Comparison of ENCODE assay signal across 15 cellular contexts in the genomic region with DNA sequence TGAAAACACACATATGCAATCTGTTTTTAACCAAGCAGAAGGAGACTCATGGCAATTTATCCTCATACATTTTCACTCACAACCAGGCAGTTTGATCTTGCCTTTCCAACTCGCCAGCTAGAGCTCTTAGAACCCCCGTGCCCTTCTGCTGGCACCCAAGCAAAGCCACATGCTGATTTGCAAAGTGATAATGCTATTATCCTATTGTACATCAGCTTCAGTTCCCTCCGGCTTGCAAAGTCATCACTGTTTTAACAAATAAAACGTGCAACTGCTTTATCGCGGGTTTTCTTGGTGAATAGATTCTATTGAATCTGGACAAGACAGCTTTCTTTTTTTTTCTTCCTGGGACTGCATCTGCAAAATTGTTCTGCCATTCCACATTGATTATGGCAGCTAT.
DNase-seq lines count a peak whose midpoint lies in the region; ATAC-seq and TF ChIP-seq lines count a peak whose summit lies in the region.
"Had no signal": no experiment of that assay in that cellular context is flagged by ENCODE, and none has a peak within 500 bp of the region (broad histone marks: within the 10 kb centered on the region; RNA-seq: fewer than 3 reads in every experiment).

No MANE protein-coding gene starts in this region.

- H3K4me1 Mint-ChIP-seq in brain = peaks cover 39% of the 10 kb centered on the region
- no peaks in the 10 kb centered on the region for H3K4me1 Mint-ChIP-seq in CD4-positive, alpha-beta T cell (ENCODE audit: low read depth)

- no peaks in the 10 kb centered on the region for H3K36me3 Mint-ChIP-seq in brain
- no peaks in the 10 kb centered on the region for H3K36me3 Mint-ChIP-seq in CD4-positive, alpha-beta T cell (ENCODE audit: low read depth)
- H3K36me3 Mint-ChIP-seq: CD8-positive, alpha-beta T cell had no signal

- no peaks in the 10 kb centered on the region for H3K36me3 ChIP-seq in Loucy (ENCODE audit: insufficient read depth, low read length)

- H3K4me2 ChIP-seq in Loucy (ENCODE audit: low read depth, low read length, poor library complexity, severe bottlenecking) = peak overlapping the region; percentile 35

- intact Hi-C loops in CD4-positive, alpha-beta T cell (cut with DNase I, micrococcal nuclease) = no loop called here

- no peak overlapping the region for H3K9ac ChIP-seq in Loucy (ENCODE audit: low read depth, low read length, poor library complexity, severe bottlenecking)

- H3K79me2 ChIP-seq in Loucy (ENCODE audit: insufficient read depth, low read length) = no peaks in the 10 kb centered on the region

- no peaks in the 10 kb centered on the region for H3K9me2 ChIP-seq in Loucy (replicated peaks; ENCODE audit: low read depth, low read length)

- no peak overlapping the region for H3K27ac ChIP-seq in CD4-positive, alpha-beta T cell (ENCODE audit: low read depth, low read length)

- no peak for ATAC-seq in CD4-positive, alpha-beta T cell (ENCODE audit: poor library complexity)
- ATAC-seq: CD8-positive, alpha-beta T cell had no signal

- CTCF ChIA-PET in CD4-positive, alpha-beta T cell (lab: Charles Lee) = interaction anchor here (1.3 kb wide), 1 partner anchor 410 kb away, joined by 4 read pairs; no protein-coding TSS in a partner anchor

- H3K9me3 ChIP-seq in Loucy (ENCODE audit: insufficient read depth, low read depth, low read length) = no peaks in the 10 kb centered on the region
- H3K9me3 ChIP-seq in CD4-positive, alpha-beta T cell (ENCODE audit: control insufficient read depth, low read length) = no peaks in the 10 kb centered on the region

- TF ChIP-seq CTCF in Loucy (conservative IDR thresholded peaks at IDR 0.05; ENCODE audit: low read length) = no peak
- no peak for TF ChIP-seq CTCF in brain (conservative IDR thresholded peaks at IDR 0.05)
- TF ChIP-seq CTCF in CD4-positive, alpha-beta T cell (IDR thresholded peaks at IDR 0.05) = no peak

- peak overlapping the region in 3 of 5 experiments; percentile 0 to 43 (median 39) for H3K4me3 Mint-ChIP-seq in brain
- no peak overlapping the region for H3K4me3 Mint-ChIP-seq in CD4-positive, alpha-beta T cell
- H3K4me3 Mint-ChIP-seq: CD8-positive, alpha-beta T cell; T-helper 1 cell treated with Interleukin-12 subunit alpha and Interleukin-12 subunit beta and Interleukin-4 antibody, amounts not matched to agents 30 μg/mL and 1 μg/mL, for 36 hours had no signal

- no peak overlapping the region for H3K4me3 ChIP-seq in Loucy (ENCODE audit: low read length, poor library complexity, severe bottlenecking)

- no peaks in the 10 kb centered on the region for H3F3A ChIP-seq in Loucy (ENCODE audit: low read depth)

- no peaks in the 10 kb centered on the region for H3K9me3 Mint-ChIP-seq in brain
- H3K9me3 Mint-ChIP-seq in CD4-positive, alpha-beta T cell = no peaks in the 10 kb centered on the region
- H3K9me3 Mint-ChIP-seq: CD8-positive, alpha-beta T cell; T-helper 1 cell treated with Interleukin-12 subunit alpha and Interleukin-12 subunit beta and Interleukin-4 antibody, amounts not matched to agents 30 μg/mL and 1 μg/mL, for 36 hours had no signal

- H3K4me1 ChIP-seq in Loucy (ENCODE audit: insufficient read depth, low read length, poor library complexity, severe bottlenecking) = peaks cover 17% of the 10 kb centered on the region

- POLR2A ChIA-PET in CD4-positive, alpha-beta T cell (lab: Charles Lee) = no interaction called here

- H3K27me3 Mint-ChIP-seq in brain = no peaks in the 10 kb centered on the region
- H3K27me3 Mint-ChIP-seq in CD4-positive, alpha-beta T cell = peaks cover 60% of the 10 kb centered on the region

- peak overlapping the region in 4 of 5 experiments; percentile 31 to 70 (median 36) for H3K27ac Mint-ChIP-seq in brain
- no peak overlapping the region for H3K27ac Mint-ChIP-seq in CD4-positive, alpha-beta T cell
- H3K27ac Mint-ChIP-seq: CD8-positive, alpha-beta T cell; T-helper 1 cell treated with Interleukin-12 subunit alpha and Interleukin-12 subunit beta and Interleukin-4 antibody, amounts not matched to agents 30 μg/mL and 1 μg/mL, for 36 hours had no signal

- no peaks in the 10 kb centered on the region for H4K20me1 ChIP-seq in Loucy (ENCODE audit: insufficient read depth, low read length, poor library complexity, severe bottlenecking)

- no peaks in the 10 kb centered on the region for H3K27me3 ChIP-seq in Loucy (ENCODE audit: insufficient read depth, low read length, poor library complexity, severe bottlenecking)
- peaks cover 10% of the 10 kb centered on the region for H3K27me3 ChIP-seq in CD4-positive, alpha-beta T cell (ENCODE audit: control insufficient read depth, insufficient read depth, low read length)

- H2AFZ ChIP-seq in Loucy (ENCODE audit: low read length) = no peak overlapping the region

- DNase-seq in COR-L47 (lab: John Stamatoyannopoulos, UW) (peak; percentile 62), NCI-H748 (lab: John Stamatoyannopoulos, UW; ENCODE audit: unreplicated experiment) (peak; percentile 83), T-helper 9 cell (no peak), NAMALWA (ENCODE audit: low spot score) (no peak)
- DNase-seq in CD4-positive, alpha-beta T cell = no peak
- DNase-seq: ACHN; CD8-positive, alpha-beta T cell; EL; KBM-7; NCI-H1436; NCI-H2107; NCI-H510A treated with DMSO at 0.1 percent for 48 hours had no signal

Comparison
In these comparisons a context has a peak if more than half of its experiments do, and no peak if none do; other contexts are left out.
1. DNase-seq: peak in COR-L47 (single experiment) and NCI-H748 (single experiment); none in T-helper 9 cell (single experiment), NAMALWA (single experiment) and CD4-positive, alpha-beta T cell (0 of 10).